In the genomic region with DNA sequence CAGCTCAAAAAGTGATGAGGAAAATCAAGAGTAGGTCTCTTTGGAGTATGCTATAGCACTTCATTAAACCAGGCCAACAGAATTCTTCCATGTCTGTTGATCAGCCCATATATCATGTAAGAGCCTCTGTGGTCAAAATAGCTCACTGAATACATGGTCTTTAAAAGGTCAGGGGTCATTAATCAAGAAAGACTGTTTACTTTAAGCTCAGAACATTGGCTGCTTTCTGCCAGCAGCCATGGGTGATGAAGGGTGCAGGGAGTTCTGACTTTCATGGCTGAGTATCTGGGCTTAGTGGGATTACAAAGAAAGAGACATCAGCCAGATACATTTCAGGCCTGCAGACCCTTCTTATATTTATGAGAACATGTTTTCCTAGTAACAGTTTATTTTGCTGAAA, we compare ENCODE assay signal across 15 cellular contexts. TPM values are rescaled to one million over a fixed set of nuclear protein-coding genes. Genes with fewer than 3 reads are reported as not detected.
DNase-seq lines count a peak whose midpoint lies in the region; ATAC-seq and TF ChIP-seq lines count a peak whose summit lies in the region.
"Had no signal": no experiment of that assay in that cellular context is flagged by ENCODE, and none has a peak within 500 bp of the region (broad histone marks: within the 10 kb centered on the region; RNA-seq: fewer than 3 reads in every experiment).

No MANE protein-coding gene starts in this region.

- DNase-seq in left ventricle myocardium inferior: no peak
- DNase-seq in left cardiac atrium: no peak
- DNase-seq in amniotic epithelial cell (ENCODE audit: low read depth): peak; percentile 51
- DNase-seq in nephron progenitor cell: peak; percentile 15
- DNase-seq in COLO668 (lab: John Stamatoyannopoulos, UW; ENCODE audit: unreplicated experiment): no peak
- DNase-seq in activated T-cell treated with anti-CD3 and anti-CD28 coated beads, Interleukin-2, amount 50 U/mL, for 72 hours: no peak
- DNase-seq: C1 segment of cervical spinal cord; CD4-positive, alpha-beta T cell; DMS153; GOT3; H9 had no signal

- peaks cover 28% of the 10 kb centered on the region for H3K4me1 Mint-ChIP-seq in nephron progenitor cell
- no peaks in the 10 kb centered on the region for H3K4me1 Mint-ChIP-seq in activated T-cell treated with anti-CD3 and anti-CD28 coated beads, Interleukin-2, amount 50 U/mL, for 72 hours (ENCODE audit: low read depth)
- H3K4me1 Mint-ChIP-seq: B cell, H9, IgD-negative memory B cell had no signal

- H3K9me3 Mint-ChIP-seq in nephron progenitor cell: no peaks in the 10 kb centered on the region
- H3K9me3 Mint-ChIP-seq in activated T-cell treated with anti-CD3 and anti-CD28 coated beads, Interleukin-2, amount 50 U/mL, for 72 hours: no peaks in the 10 kb centered on the region
- H3K9me3 Mint-ChIP-seq: CD4-positive, alpha-beta T cell; H9 had no signal

- peak overlapping the region; percentile 30 for H3K27ac ChIP-seq in left ventricle myocardium inferior (replicated peaks)

- H3K4me1 ChIP-seq in left ventricle myocardium inferior: peaks cover 24% of the 10 kb centered on the region

- peak overlapping the region; percentile 73 for H3K27ac Mint-ChIP-seq in nephron progenitor cell
- no peak overlapping the region for H3K27ac Mint-ChIP-seq in activated T-cell treated with anti-CD3 and anti-CD28 coated beads, Interleukin-2, amount 50 U/mL, for 72 hours
- H3K27ac Mint-ChIP-seq: B cell; CD4-positive, alpha-beta T cell; H9; IgD-negative memory B cell had no signal

- no peaks in the 10 kb centered on the region for H3K9me3 ChIP-seq in left ventricle myocardium inferior (replicated peaks)

- H3K36me3 ChIP-seq in left ventricle myocardium inferior: no peaks in the 10 kb centered on the region

- H3K4me3 ChIP-seq in left ventricle myocardium inferior: no peak overlapping the region

- no peaks in the 10 kb centered on the region for H3K36me3 Mint-ChIP-seq in nephron progenitor cell (ENCODE audit: low read depth)
- no peaks in the 10 kb centered on the region for H3K36me3 Mint-ChIP-seq in activated T-cell treated with anti-CD3 and anti-CD28 coated beads, Interleukin-2, amount 50 U/mL, for 72 hours (ENCODE audit: insufficient read depth in 2 of 2)

- intact Hi-C loops in left ventricle myocardium inferior (cut with micrococcal nuclease): no loop called here
- intact Hi-C loops in left cardiac atrium (cut with DNase I): loop anchor here in 1 of 2 donors (10.0 kb wide), 2 partner anchors 100 to 140 kb away; a partner anchor contains a TSS

- H3K27me3 ChIP-seq in left ventricle myocardium inferior (ENCODE audit: low read depth): no peaks in the 10 kb centered on the region

- H3K4me3 Mint-ChIP-seq in nephron progenitor cell: no peak overlapping the region
- H3K4me3 Mint-ChIP-seq in activated T-cell treated with anti-CD3 and anti-CD28 coated beads, Interleukin-2, amount 50 U/mL, for 72 hours: no peak overlapping the region
- H3K4me3 Mint-ChIP-seq: B cell; CD4-positive, alpha-beta T cell; H9; IgD-negative memory B cell had no signal

- TF ChIP-seq CTCF in left ventricle myocardium inferior (IDR thresholded peaks at IDR 0.05; ENCODE audit: borderline replicate concordance) (no peak), nephron progenitor cell (IDR thresholded peaks at IDR 0.05) (no peak)

- ATAC-seq in left cardiac atrium: no peak
- no peak for ATAC-seq in activated T-cell treated with anti-CD3 and anti-CD28 coated beads, Interleukin-2, amount 50 U/mL, for 72 hours (replicated peaks in 1 of 2)
- no peak for ATAC-seq in GM18511 (IDR thresholded peaks at IDR 0.05; ENCODE audit: unreplicated experiment)

- no peaks in the 10 kb centered on the region for H3K27me3 Mint-ChIP-seq in nephron progenitor cell (ENCODE audit: low read depth, poor library complexity)
- peaks cover 16% of the 10 kb centered on the region for H3K27me3 Mint-ChIP-seq in activated T-cell treated with anti-CD3 and anti-CD28 coated beads, Interleukin-2, amount 50 U/mL, for 72 hours (ENCODE audit: low read depth)

RNA-seq across cellular contexts. Expression of a gene that starts 7.1 kb away (rescaled TPM):
- total RNA-seq in left ventricle myocardium inferior: 1.2 TPM
- total RNA-seq in left cardiac atrium: 1 to 10 TPM; 1.7 to 3.2 TPM
- not detected for total RNA-seq in activated T-cell treated with anti-CD3 and anti-CD28 coated beads, Interleukin-2, amount 50 U/mL, for 72 hours
- total RNA-seq: B cell; CD4-positive, alpha-beta T cell; H9; HT-29 had no signal

Comparison
In these comparisons a context has a peak if more than half of its experiments do, and no peak if none do; other contexts are left out.
1. DNase-seq: peak in amniotic epithelial cell (single experiment) and nephron progenitor cell (single experiment); none in left ventricle myocardium inferior (single experiment), left cardiac atrium (single experiment), COLO668 (single experiment) and activated T-cell treated with anti-CD3 and anti-CD28 coated beads, Interleukin-2, amount 50 U/mL, for 72 hours (0 of 2).